Comparison of ENCODE assay signal across 23 cellular contexts in the genomic region with DNA sequence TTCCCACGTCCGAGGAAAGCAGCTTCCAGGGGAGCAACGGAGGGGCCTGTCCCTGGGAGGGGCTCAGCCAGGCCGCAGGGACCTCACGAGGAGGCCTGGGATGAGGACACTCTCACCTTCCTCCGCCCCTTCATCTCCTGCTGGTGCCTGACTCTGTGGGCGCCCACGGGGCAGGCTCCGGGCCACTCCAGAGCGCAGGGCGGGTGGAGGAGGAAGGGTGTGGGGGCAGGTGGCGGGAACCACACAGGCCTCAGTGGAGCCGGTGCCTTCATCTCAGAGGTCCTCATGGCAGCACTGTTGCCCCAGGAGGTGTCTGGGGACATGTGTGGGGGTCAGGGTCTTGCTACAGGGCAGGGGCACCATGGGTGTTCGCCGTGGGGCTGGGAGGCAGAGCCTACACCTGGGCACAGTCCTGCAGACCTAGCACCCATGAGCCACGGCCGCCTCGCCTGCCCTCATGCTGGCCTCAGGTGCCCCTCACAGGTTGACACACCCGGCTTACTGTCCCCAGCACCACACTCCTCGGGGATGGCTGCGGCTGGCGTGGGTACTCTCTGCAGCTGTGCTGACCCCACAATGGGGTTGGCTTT. TPM values are rescaled to one million over a fixed set of nuclear protein-coding genes. Genes with fewer than 3 reads are reported as not detected.
"Had no signal": no experiment of that assay in that cellular context is flagged by ENCODE, and none has a peak within 500 bp of the region (broad histone marks: within the 10 kb centered on the region; RNA-seq: fewer than 3 reads in every experiment).

No MANE protein-coding gene starts in this region.

- H3K27ac Mint-ChIP-seq: activated naive CD8-positive, alpha-beta T cell; activated T-helper 2 cell treated with anti-CD3 and anti-CD28 coated beads, Interferon-gamma antibody, Interleukin-2, Interleukin-4, amounts not matched to agents 10 μg/mL and 5 μg/mL and 100 μg/mL, durations not matched to agents 14 hours and 24 hours and 36 hours; memory B cell; progenitor cell of endocrine pancreas had no signal

- H3K4me1 ChIP-seq: adrenal gland, left lung, testis had no signal

- FAIRE-seq: astrocyte, colon, TTC549 had no signal

- H3K4me3 ChIP-seq: adrenal gland, left lung, testis had no signal

- H3K9me3 ChIP-seq: adrenal gland, left lung, testis had no signal

- DNase-seq: activated CD4-positive, alpha-beta T cell treated with anti-CD3 and anti-CD28 coated beads for 1 hour; activated CD4-positive, alpha-beta T cell treated with anti-CD3 and anti-CD28 coated beads, Interleukin-2, amount 50 U/mL, for 4 hours; activated CD8-positive, alpha-beta memory T cell treated with anti-CD3 and anti-CD28 coated beads, Interleukin-2, amount 50 U/mL, for 48 hours; activated naive CD4-positive, alpha-beta T cell; activated T-cell treated with anti-CD3 and anti-CD28 coated beads, Interleukin-2, amount 50 U/mL, for 4 hours; effector memory CD4-positive, alpha-beta T cell; foreskin melanocyte; retina; stimulated activated CD4-positive, alpha-beta T cell treated with anti-CD3 and anti-CD28 coated beads, Interleukin-1b, Interleukin-23, amount 100 ng/mL, for 48 hours; T-helper 1 cell; testis; trophoblast cell had no signal

- H3K4me3 Mint-ChIP-seq: activated naive CD8-positive, alpha-beta T cell; activated T-cell treated with anti-CD3 and anti-CD28 coated beads, Interleukin-2, amount 50 U/mL, for 4 hours; central memory CD8-positive, alpha-beta T cell; memory B cell had no signal

- H3K27me3 ChIP-seq: adrenal gland, left lung, testis had no signal

- H3K36me3 ChIP-seq: adrenal gland, left lung had no signal

- H3K36me3 Mint-ChIP-seq: activated naive CD8-positive, alpha-beta T cell; memory B cell had no signal

- H3K27ac ChIP-seq: adrenal gland, left lung, testis had no signal

- H3K9me3 Mint-ChIP-seq: activated T-cell treated with anti-CD3 and anti-CD28 coated beads, Interleukin-2, amount 50 U/mL, for 4 hours had no signal

- ATAC-seq: activated T-cell treated with anti-CD3 and anti-CD28 coated beads, Interleukin-2, amount 50 U/mL, for 4 hours; left lung had no signal

RNA-seq across cellular contexts. Expression of gene TMEM255B, which starts 10.1 kb away (rescaled TPM):
- polyA plus RNA-seq: neural cell had no signal
